1 cellular context compared by ENCODE assay signal in genomic region chr17:80257716-80258213, GRCh38.
TF ChIP-seq lines count a peak whose summit lies in the region.

No MANE protein-coding gene starts in this region.

TF ChIP-seq in endothelial cell of umbilical vein, 7 proteins besides CTCF, POLR2A, EP300 and RAD21 (continued from another document):
- TF ChIP-seq MAX (IDR thresholded peaks at IDR 0.05; ENCODE audit: insufficient read depth, insufficient read length), result no peak
